In the genomic region with DNA sequence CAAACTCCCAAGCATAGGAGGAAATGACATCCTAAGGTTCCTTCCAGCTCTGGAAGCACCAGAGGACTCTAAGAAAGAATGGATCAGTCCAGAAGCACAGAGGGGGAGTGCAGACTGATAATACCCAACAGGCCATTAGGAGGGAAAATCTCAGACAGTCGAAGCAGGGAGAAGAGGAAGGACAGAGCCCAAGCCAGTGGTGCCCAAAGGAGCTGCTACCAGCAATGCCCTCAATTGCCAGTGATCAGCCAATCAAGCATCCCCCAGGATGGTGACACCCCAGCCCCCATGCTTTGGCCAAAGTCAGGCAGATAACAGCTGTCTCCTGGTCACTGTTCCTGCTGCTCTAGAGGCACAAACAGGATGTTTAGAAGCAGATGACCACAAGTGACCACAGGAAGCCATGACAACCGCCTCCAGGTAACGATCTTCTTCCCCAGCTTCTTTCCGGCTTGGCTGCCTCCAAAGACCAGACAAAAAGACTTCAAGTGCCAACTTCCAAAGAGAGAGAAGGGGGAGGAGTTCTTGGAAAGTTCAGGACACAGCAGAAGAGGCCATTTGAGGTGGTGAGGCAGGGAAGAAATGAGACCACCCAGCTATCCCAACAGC, we compare ENCODE assay signal across 12 cellular contexts. TPM values are rescaled to one million over a fixed set of nuclear protein-coding genes. Genes with fewer than 3 reads are reported as not detected.
DNase-seq lines count a peak whose midpoint lies in the region; ATAC-seq and TF ChIP-seq lines count a peak whose summit lies in the region.
"Had no signal": no experiment of that assay in that cellular context is flagged by ENCODE, and none has a peak within 500 bp of the region (broad histone marks: within the 10 kb centered on the region; RNA-seq: fewer than 3 reads in every experiment).

No MANE protein-coding gene starts in this region.

- no peaks in the 10 kb centered on the region for H3K27me3 Mint-ChIP-seq in dendritic cell treated with granulocyte-macrophage colony-stimulating factor and Interleukin-4, amounts not matched to agents 40 ng/mL and 50 ng/mL, for 4 days
- H3K27me3 Mint-ChIP-seq in naive thymus-derived CD8-positive, alpha-beta T cell: peaks cover 0 to 3% (median 0%) of the 10 kb centered on the region in 5 donors

- H3K36me3 Mint-ChIP-seq in dendritic cell treated with granulocyte-macrophage colony-stimulating factor and Interleukin-4, amounts not matched to agents 40 ng/mL and 50 ng/mL, for 4 days (ENCODE audit: low read depth): peaks cover 48% of the 10 kb centered on the region
- H3K36me3 Mint-ChIP-seq in naive thymus-derived CD8-positive, alpha-beta T cell: peaks cover 0 to 13% (median 2%) of the 10 kb centered on the region in 3 donors

- DNase-seq in A172 (ENCODE audit: low spot score) (peak; percentile 79), IMR-90 (no peak), NCI-H2196 treated with DMSO at 0.1 percent for 48 hours (lab: John Stamatoyannopoulos, UW; ENCODE audit: unreplicated experiment) (no peak)
- no peak for DNase-seq in naive thymus-derived CD8-positive, alpha-beta T cell
- DNase-seq: DMS153, NCI-H1436 treated with DMSO at 0.1 percent for 48 hours, small intestine had no signal

- H3K36me3 ChIP-seq in IMR-90 (ENCODE audit: control insufficient read depth, insufficient read depth, low read length): peaks cover 2% of the 10 kb centered on the region; the same call in 1 of the 2 replicates

- intact Hi-C loops in IMR-90 (cut with micrococcal nuclease): loop anchor here (2.0 kb wide), 1 partner anchor 15 kb away; no protein-coding TSS in a partner anchor
- intact Hi-C loops in dendritic cell treated with granulocyte-macrophage colony-stimulating factor and Interleukin-4, amounts not matched to agents 40 ng/mL and 50 ng/mL, for 4 days (cut with micrococcal nuclease): no loop called here

- no peak overlapping the region for H2AK9ac ChIP-seq in IMR-90 (replicated peaks; ENCODE audit: low read depth, low read length, poor library complexity)

- H3K9me1 ChIP-seq in IMR-90 (ENCODE audit: insufficient read depth, low read length): peaks cover 47% of the 10 kb centered on the region

- CTCF ChIA-PET in IMR-90 (lab: Yijun Ruan, JAX): interaction anchor here (1.9 to 3.7 kb wide), 2 partner anchors 14 to 21 kb away, joined by 6 to 13 read pairs; no protein-coding TSS in a partner anchor

- no peak overlapping the region for H3K9ac ChIP-seq in IMR-90 (ENCODE audit: low read depth, low read length)

- no TSS peak for BruUV-seq in IMR-90 (replicated peaks; lab: Mats Ljungman, UMichigan)

- H3K9me3 ChIP-seq in IMR-90 (ENCODE audit: control insufficient read depth, insufficient read depth, low read length): no peaks in the 10 kb centered on the region

- no peak overlapping the region for H3K4me2 ChIP-seq in IMR-90 (ENCODE audit: low read depth, low read length)

- peak overlapping the region; percentile 55 for H4K91ac ChIP-seq in IMR-90 (ENCODE audit: insufficient read depth, low read depth, low read length)

- peak overlapping the region; percentile 86 for H3K27ac Mint-ChIP-seq in dendritic cell treated with granulocyte-macrophage colony-stimulating factor and Interleukin-4, amounts not matched to agents 40 ng/mL and 50 ng/mL, for 4 days
- peak overlapping the region; percentile 5 to 98 (median 85) for H3K27ac Mint-ChIP-seq in naive thymus-derived CD8-positive, alpha-beta T cell

- no peak for TF ChIP-seq POLR2A in IMR-90 (IDR thresholded peaks at IDR 0.05; ENCODE audit: low read depth, low read length)

- H3K56ac ChIP-seq in IMR-90 (ENCODE audit: extremely low read depth, insufficient read depth, low read length): no peak overlapping the region

- peak overlapping the region; percentile 18; the same call in 1 of the 2 replicates for H2BK120ac ChIP-seq in IMR-90 (ENCODE audit: low read depth, low read length)

- no peak for TF ChIP-seq CTCF in IMR-90 (conservative IDR thresholded peaks at IDR 0.05; ENCODE audit: low read depth, low read length)

- H3K79me1 ChIP-seq in IMR-90 (ENCODE audit: low read depth in 1 of 2, low read length in 2 of 2): peaks cover 5 to 55% of the 10 kb centered on the region in 2 experiments; a peak in 2 of 4 replicates

- H2BK15ac ChIP-seq in IMR-90 (ENCODE audit: low read depth, low read length): peak overlapping the region; percentile 33; the same call in 1 of the 3 replicates

- H3K4me1 Mint-ChIP-seq in dendritic cell treated with granulocyte-macrophage colony-stimulating factor and Interleukin-4, amounts not matched to agents 40 ng/mL and 50 ng/mL, for 4 days (ENCODE audit: low read depth): peaks cover 79% of the 10 kb centered on the region
- H3K4me1 Mint-ChIP-seq in naive thymus-derived CD8-positive, alpha-beta T cell: peaks cover 43 to 83% (median 81%) of the 10 kb centered on the region in 4 donors

- H3K27ac ChIP-seq in IMR-90 (ENCODE audit: insufficient read depth, low read length): peak overlapping the region; percentile 45

- peaks cover 38% of the 10 kb centered on the region for H3K4me1 ChIP-seq in IMR-90 (ENCODE audit: control insufficient read depth, insufficient read depth, low read length)

- no peaks in the 10 kb centered on the region for H3K27me3 ChIP-seq in IMR-90 (ENCODE audit: control insufficient read depth, insufficient read depth, low read length)

- H4K8ac ChIP-seq in IMR-90 (ENCODE audit: low read depth in 2 of 2, low read length in 2 of 2): peak overlapping the region in 1 of 2 experiments; percentile 65; a peak in 2 of 4 replicates

- TF ChIP-seq RAD21 in IMR-90 (IDR thresholded peaks at IDR 0.05; ENCODE audit: low read length): no peak

- H3K9me3 Mint-ChIP-seq in dendritic cell treated with granulocyte-macrophage colony-stimulating factor and Interleukin-4, amounts not matched to agents 40 ng/mL and 50 ng/mL, for 4 days: no peaks in the 10 kb centered on the region
- no peaks in the 10 kb centered on the region for H3K9me3 Mint-ChIP-seq in naive thymus-derived CD8-positive, alpha-beta T cell

- H4K5ac ChIP-seq in IMR-90 (ENCODE audit: low read depth, low read length): no peak overlapping the region

- no CpG with 5 or more reads among the region's 4 CpGs for WGBS in IMR-90 (ENCODE audit: extremely low coverage in 2 of 2, insufficient read length in 1 of 2), 2 experiments

- ATAC-seq in IMR-90 (ENCODE audit: low read depth) (no peak), GM21723 (IDR thresholded peaks at IDR 0.05; ENCODE audit: unreplicated experiment) (no peak), HG03378 (IDR thresholded peaks at IDR 0.05; ENCODE audit: unreplicated experiment) (no peak), HG03439 (IDR thresholded peaks at IDR 0.05; ENCODE audit: unreplicated experiment) (no peak)
- no peak for ATAC-seq in naive thymus-derived CD8-positive, alpha-beta T cell

- H2BK20ac ChIP-seq in IMR-90 (ENCODE audit: low read depth, low read length): peak overlapping the region; percentile 49; the same call in 1 of the 2 replicates

- H3K14ac ChIP-seq in IMR-90 (replicated peaks; ENCODE audit: low read depth, low read length): peak overlapping the region; percentile 64

- H4K20me1 ChIP-seq in IMR-90 (ENCODE audit: insufficient read depth, low read length): peaks cover 63% of the 10 kb centered on the region

- H3K4ac ChIP-seq in IMR-90 (ENCODE audit: low read depth, low read length): peak overlapping the region; percentile 73

- H3K23ac ChIP-seq in IMR-90 (ENCODE audit: low read depth, low read length): peak overlapping the region; percentile 50; the same call in 1 of the 2 replicates

- POLR2A ChIA-PET in IMR-90 (lab: Charles Lee; ENCODE audit: unreplicated experiment): interaction anchor here (0.7 to 1.5 kb wide), 3 partner anchors 9 to 48 kb away, joined by 4 to 6 read pairs (median 5); partner anchors contain the start of gene RPLP0
- POLR2A ChIA-PET in naive thymus-derived CD8-positive, alpha-beta T cell (lab: Charles Lee): interaction anchor here (0.9 to 14.8 kb wide), 9 partner anchors 9 to 133 kb away, joined by 3 to 207 read pairs (median 10); partner anchors contain the start of genes PXN, RAB35, RNU4-1 and RNU4-2

- in situ Hi-C loops in IMR-90 (cut with MboI; ENCODE audit: low sequenced_read_pairs): no loop called here

- no peak overlapping the region for H3K4me3 Mint-ChIP-seq in dendritic cell treated with granulocyte-macrophage colony-stimulating factor and Interleukin-4, amounts not matched to agents 40 ng/mL and 50 ng/mL, for 4 days
- H3K4me3 Mint-ChIP-seq in naive thymus-derived CD8-positive, alpha-beta T cell: peak overlapping the region; percentile 59 to 86 (median 78)

- no peak overlapping the region for H3K4me3 ChIP-seq in IMR-90 (ENCODE audit: insufficient read depth, low read depth, low read length)

- H2BK5ac ChIP-seq in IMR-90 (ENCODE audit: low read depth, low read length, poor library complexity, severe bottlenecking): peak overlapping the region; percentile 58

- H2AFZ ChIP-seq in IMR-90 (replicated peaks; ENCODE audit: low read length, poor library complexity): no peak overlapping the region

- H2AK5ac ChIP-seq in IMR-90 (ENCODE audit: low read depth, low read length): peak overlapping the region; percentile 88

- no peak overlapping the region for H3K18ac ChIP-seq in IMR-90 (ENCODE audit: low read depth, low read length)

- dilution Hi-C loops in IMR-90 (cut with HindIII; ENCODE audit: low sequenced_read_pairs, unreplicated experiment): no loop called here

RNA-seq across cellular contexts. Expression of gene PXN, which starts 16.2 kb away (rescaled TPM):
- 136 and 156 TPM in 2 replicates for total RNA-seq in A172 (2014; rRNA removed; shearing (Covaris generic))
- total RNA-seq in IMR-90 (2012; rRNA removed): 33.9 and 46.6 TPM in 2 replicates
- polyA plus RNA-seq in IMR-90 (2012; rRNA removed): 134 and 139 TPM in 2 replicates
- 104 and 123 TPM in 2 replicates for polyA plus RNA-seq in IMR-90 (2012; cell fraction: cytosol; rRNA removed)
- polyA plus RNA-seq in IMR-90 (2012; cell fraction: nucleus; rRNA removed; ENCODE audit: low replicate concordance): 210 and 333 TPM in 2 replicates
- 10 to 100 TPM; 93.9 to 96.6 TPM for total RNA-seq in naive thymus-derived CD8-positive, alpha-beta T cell
- polyA plus RNA-seq in naive thymus-derived CD8-positive, alpha-beta T cell: 10 to 100 TPM; 64.3 to 95.6 (median 80.4) TPM

RNA-seq across cellular contexts. Expression of gene RNU4-2, which starts 42.3 kb away (rescaled TPM):
- under 0.01 TPM in 2 replicates for total RNA-seq in A172 (2014; rRNA removed; shearing (Covaris generic))
- under 0.01 TPM in 2 replicates for total RNA-seq in IMR-90 (2012; rRNA removed)
- polyA plus RNA-seq in IMR-90 (2012; rRNA removed): not detected in 2 replicates
- not detected in 2 replicates for polyA plus RNA-seq in IMR-90 (2012; cell fraction: cytosol; rRNA removed)
- not detected in 2 replicates for polyA plus RNA-seq in IMR-90 (2012; cell fraction: nucleus; rRNA removed; ENCODE audit: low replicate concordance)
- 1,000 to 10,000 TPM; 4,355 to 8,006 TPM for total RNA-seq in naive thymus-derived CD8-positive, alpha-beta T cell
- polyA plus RNA-seq in naive thymus-derived CD8-positive, alpha-beta T cell: 10 to 100 TPM in 1 of 3 donors, not detected in 2; 79.6 TPM
- polyA plus RNA-seq: small intestine, thymus had no signal

RNA-seq across cellular contexts. Expression of gene RNU4-1, which starts 43.7 kb away (rescaled TPM):
- under 0.01 TPM in 2 replicates for total RNA-seq in A172 (2014; rRNA removed; shearing (Covaris generic))
- under 0.01 TPM in 2 replicates for total RNA-seq in IMR-90 (2012; rRNA removed)
- not detected in 2 replicates for polyA plus RNA-seq in IMR-90 (2012; rRNA removed)
- polyA plus RNA-seq in IMR-90 (2012; cell fraction: cytosol; rRNA removed): not detected in 2 replicates
- not detected in 2 replicates for polyA plus RNA-seq in IMR-90 (2012; cell fraction: nucleus; rRNA removed; ENCODE audit: low replicate concordance)
- 100 to 1,000 TPM; 519 to 934 TPM for total RNA-seq in naive thymus-derived CD8-positive, alpha-beta T cell
- not detected for polyA plus RNA-seq in naive thymus-derived CD8-positive, alpha-beta T cell
- polyA plus RNA-seq: small intestine, thymus had no signal

RNA-seq across cellular contexts. Expression of gene RPLP0, which starts 48.5 kb away (rescaled TPM):
- total RNA-seq in A172 (2014; rRNA removed; shearing (Covaris generic)): 2,135 and 2,569 TPM in 2 replicates
- total RNA-seq in IMR-90 (2012; rRNA removed): 4,496 and 5,401 TPM in 2 replicates
- polyA plus RNA-seq in IMR-90 (2012; rRNA removed): 5,590 and 6,356 TPM in 2 replicates
- 2,244 and 4,987 TPM in 2 replicates for polyA plus RNA-seq in IMR-90 (2012; cell fraction: cytosol; rRNA removed)
- 1,556 and 2,037 TPM in 2 replicates for polyA plus RNA-seq in IMR-90 (2012; cell fraction: nucleus; rRNA removed; ENCODE audit: low replicate concordance)
- 1,000 to 10,000 TPM; 1,511 to 1,568 TPM for total RNA-seq in naive thymus-derived CD8-positive, alpha-beta T cell
- 1,000 to 10,000 TPM; 1,821 to 2,320 (median 1,964) TPM for polyA plus RNA-seq in naive thymus-derived CD8-positive, alpha-beta T cell

RNA-seq across cellular contexts. Expression of gene SIRT4, which starts 52.8 kb away (rescaled TPM):
- total RNA-seq in A172 (2014; rRNA removed; shearing (Covaris generic)): 1.3 and 1.4 TPM in 2 replicates
- total RNA-seq in IMR-90 (2012; rRNA removed): 0.83 and 2.0 TPM in 2 replicates
- 0.56 and 0.87 TPM in 2 replicates for polyA plus RNA-seq in IMR-90 (2012; rRNA removed)
- polyA plus RNA-seq in IMR-90 (2012; cell fraction: cytosol; rRNA removed): 0.99 and 1.2 TPM in 2 replicates
- polyA plus RNA-seq in IMR-90 (2012; cell fraction: nucleus; rRNA removed; ENCODE audit: low replicate concordance): 0.61 and 0.79 TPM in 2 replicates
- total RNA-seq in naive thymus-derived CD8-positive, alpha-beta T cell: 1 to 10 TPM; 2.4 to 4.1 TPM
- polyA plus RNA-seq in naive thymus-derived CD8-positive, alpha-beta T cell: 1 to 10 TPM; 1.9 to 3.2 (median 2.2) TPM

Comparison
In these comparisons a context has a peak if more than half of its experiments do, and no peak if none do; other contexts are left out.
1. RNA of gene RNU4-2, which starts 42.3 kb away (total RNA-seq): 4,355 to 8,006 TPM in naive thymus-derived CD8-positive, alpha-beta T cell; under 0.01 TPM in A172 and under 0.01 TPM in IMR-90; every median in the first group is over 1,000 times any median in the second.
2. RNA of gene RNU4-1, which starts 43.7 kb away (total RNA-seq): 519 to 934 TPM in naive thymus-derived CD8-positive, alpha-beta T cell; under 0.01 TPM in A172 and under 0.01 TPM in IMR-90; every median in the first group is over 100 times any median in the second.